In the genomic region with DNA sequence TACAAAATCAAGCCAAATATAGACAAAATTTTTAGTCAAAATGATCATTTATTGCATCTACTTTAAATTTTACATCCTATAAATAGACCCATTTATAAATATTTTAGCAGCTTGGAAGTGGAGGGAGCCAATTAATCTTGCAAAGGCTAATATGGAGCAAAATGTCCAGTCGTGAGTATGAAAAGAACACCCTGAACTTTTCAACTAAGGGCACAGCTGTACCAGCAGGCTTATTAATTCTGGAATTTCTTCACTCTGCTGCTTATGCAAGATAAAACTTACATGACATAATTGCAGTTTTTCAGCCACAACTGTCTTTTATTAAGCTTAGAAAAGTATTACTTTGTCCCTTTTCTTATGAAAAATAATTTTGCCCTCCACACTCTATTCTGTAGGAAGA, we compare ENCODE assay signal across 19 cellular contexts. TPM values are rescaled to one million over a fixed set of nuclear protein-coding genes. Genes with fewer than 3 reads are reported as not detected.
DNase-seq lines count a peak whose midpoint lies in the region; ATAC-seq, FAIRE-seq and TF ChIP-seq lines count a peak whose summit lies in the region.
"Had no signal": no experiment of that assay in that cellular context is flagged by ENCODE, and none has a peak within 500 bp of the region (broad histone marks: within the 10 kb centered on the region; RNA-seq: fewer than 3 reads in every experiment).

No MANE protein-coding gene starts in this region.

- peak overlapping the region; percentile 49 for H3K4me3 ChIP-seq in adipocyte (ENCODE audit: low read length)
- no peak overlapping the region for H3K4me3 ChIP-seq in fibroblast of pulmonary artery (replicated peaks; ENCODE audit: low read depth, low read length)
- no peak overlapping the region for H3K4me3 ChIP-seq in mucosa of descending colon
- no peak overlapping the region for H3K4me3 ChIP-seq in stomach
- H3K4me3 ChIP-seq: right lobe of liver had no signal

- 21 to 44% (median 32%) methylated on average over 1 of the region's 1 CpG for WGBS in stomach, 5 donors

- H3K9ac ChIP-seq in adipocyte (ENCODE audit: low read length): peak overlapping the region; percentile 86

- DNase-seq in adipocyte (ENCODE audit: low read depth) (peak; percentile 86), fibroblast of pulmonary artery (ENCODE audit: low read depth) (peak; percentile 49), mucosa of descending colon (no peak), stomach (no peak), nucleus accumbens (lab: John Stamatoyannopoulos, UW) (no peak), NCI-H1105 (lab: John Stamatoyannopoulos, UW) (no peak), urothelium cell line (ENCODE audit: low spot score) (no peak)
- no peak for DNase-seq in activated CD4-positive, alpha-beta T cell treated with anti-CD3 and anti-CD28 coated beads, Interleukin-2, amount 50 U/mL, for 48 hours
- DNase-seq: activated CD8-positive, alpha-beta memory T cell treated with anti-CD3 and anti-CD28 coated beads, Interleukin-2, amount 50 U/mL, for 4 hours; activated naive CD4-positive, alpha-beta T cell; effector memory CD8-positive, alpha-beta T cell; GOT3; NCI-H526 treated with DMSO at 0.1 percent for 48 hours; right lobe of liver; T-cell had no signal

- peak; percentile 20 for ATAC-seq in mucosa of descending colon
- ATAC-seq: activated CD4-positive, CD25-positive, alpha-beta regulatory T cell treated with anti-CD3 and anti-CD28 coated beads, Interleukin-2, amount 50 U/mL, for 24 hours; effector memory CD8-positive, alpha-beta T cell; T-cell had no signal

- intact Hi-C loops in mucosa of descending colon (cut with DNase I, micrococcal nuclease): no loop called here
- intact Hi-C loops in stomach (cut with DNase I; ENCODE audit: low total_unique reads): no loop called here

- no peak for TF ChIP-seq POLR2A in stomach (IDR thresholded peaks at IDR 0.05)

- TF ChIP-seq CTCF in fibroblast of pulmonary artery (IDR thresholded peaks at IDR 0.05; ENCODE audit: low read length, missing control alignments) (no peak), mucosa of descending colon (IDR thresholded peaks at IDR 0.05) (no peak), stomach (IDR thresholded peaks at IDR 0.05) (no peak)

- no peak for TF ChIP-seq EP300 in stomach (IDR thresholded peaks at IDR 0.05)

- H3K9me3 ChIP-seq in adipocyte (ENCODE audit: control insufficient read depth, low read length): no peaks in the 10 kb centered on the region
- H3K9me3 ChIP-seq in mucosa of descending colon: no peaks in the 10 kb centered on the region
- no peaks in the 10 kb centered on the region for H3K9me3 ChIP-seq in stomach
- H3K9me3 ChIP-seq: right lobe of liver had no signal

- no peak for FAIRE-seq in urothelium cell line (lab: Jason Lieb, UNC)
- FAIRE-seq: keratinocyte, RCC 7860 had no signal

- H3K27ac ChIP-seq in stomach: peak overlapping the region in 4 of 5 donors; percentile 26 to 48 (median 38)
- H3K27ac ChIP-seq: right lobe of liver had no signal

- H3K36me3 ChIP-seq in adipocyte (ENCODE audit: control insufficient read depth, insufficient read depth, low read length, severe bottlenecking) (no peaks in the 10 kb centered on the region), mucosa of descending colon (ENCODE audit: low read depth) (no peaks in the 10 kb centered on the region), stomach (no peaks in the 10 kb centered on the region)
- H3K36me3 ChIP-seq: right lobe of liver had no signal

- H3K27me3 ChIP-seq in adipocyte (replicated peaks; ENCODE audit: control insufficient read depth, insufficient read depth, low read length): no peaks in the 10 kb centered on the region
- H3K27me3 ChIP-seq in stomach: no peaks in the 10 kb centered on the region
- H3K27me3 ChIP-seq: right lobe of liver had no signal

- H3K4me1 ChIP-seq in adipocyte (ENCODE audit: control insufficient read depth, insufficient read depth, low read length): peaks cover 47% of the 10 kb centered on the region
- peaks cover 3% of the 10 kb centered on the region for H3K4me1 ChIP-seq in mucosa of descending colon (ENCODE audit: low read depth)
- H3K4me1 ChIP-seq in stomach: peaks cover 0 to 24% (median 13%) of the 10 kb centered on the region in 4 donors
- H3K4me1 ChIP-seq: right lobe of liver had no signal

RNA-seq across cellular contexts. Expression of a gene that starts 22.9 kb away (rescaled TPM):
- total RNA-seq in mucosa of descending colon (100 to 1,000 TPM in 1 of 3 donors, 10 to 100 TPM in 2; 57.7 to 118 (median 67.6) TPM), stomach (100 to 1,000 TPM in 1 of 5 donors, 10 to 100 TPM in 4; 53.7 to 116 (median 55.9) TPM)
- polyA plus RNA-seq in stomach: 10 to 100 TPM; 15.8 to 24.5 (median 24.0) TPM

RNA-seq across cellular contexts. Expression of a gene that starts 54.0 kb away (rescaled TPM):
- total RNA-seq in mucosa of descending colon (under 1 TPM; 0.20 to 0.63 (median 0.29) TPM), stomach (1 to 10 TPM in 2 of 5 donors, under 1 TPM in 1, not detected in 2; 0.73 to 1.4 (median 1.2) TPM)
- under 1 TPM; 0.31 to 0.44 (median 0.33) TPM for polyA plus RNA-seq in stomach
- total RNA-seq: HT1080, T-cell had no signal
- polyA plus RNA-seq: keratinocyte had no signal

Comparison
In these comparisons a context has a peak if more than half of its experiments do, and no peak if none do; other contexts are left out.
1. DNase-seq: peak in adipocyte (single experiment) and fibroblast of pulmonary artery (single experiment); none in mucosa of descending colon (0 of 3), stomach (single experiment), nucleus accumbens (0 of 56), NCI-H1105 (single experiment), urothelium cell line (single experiment) and activated CD4-positive, alpha-beta T cell treated with anti-CD3 and anti-CD28 coated beads, Interleukin-2, amount 50 U/mL, for 48 hours (0 of 2).